1 cellular context compared by ENCODE assay signal in the genomic region with DNA sequence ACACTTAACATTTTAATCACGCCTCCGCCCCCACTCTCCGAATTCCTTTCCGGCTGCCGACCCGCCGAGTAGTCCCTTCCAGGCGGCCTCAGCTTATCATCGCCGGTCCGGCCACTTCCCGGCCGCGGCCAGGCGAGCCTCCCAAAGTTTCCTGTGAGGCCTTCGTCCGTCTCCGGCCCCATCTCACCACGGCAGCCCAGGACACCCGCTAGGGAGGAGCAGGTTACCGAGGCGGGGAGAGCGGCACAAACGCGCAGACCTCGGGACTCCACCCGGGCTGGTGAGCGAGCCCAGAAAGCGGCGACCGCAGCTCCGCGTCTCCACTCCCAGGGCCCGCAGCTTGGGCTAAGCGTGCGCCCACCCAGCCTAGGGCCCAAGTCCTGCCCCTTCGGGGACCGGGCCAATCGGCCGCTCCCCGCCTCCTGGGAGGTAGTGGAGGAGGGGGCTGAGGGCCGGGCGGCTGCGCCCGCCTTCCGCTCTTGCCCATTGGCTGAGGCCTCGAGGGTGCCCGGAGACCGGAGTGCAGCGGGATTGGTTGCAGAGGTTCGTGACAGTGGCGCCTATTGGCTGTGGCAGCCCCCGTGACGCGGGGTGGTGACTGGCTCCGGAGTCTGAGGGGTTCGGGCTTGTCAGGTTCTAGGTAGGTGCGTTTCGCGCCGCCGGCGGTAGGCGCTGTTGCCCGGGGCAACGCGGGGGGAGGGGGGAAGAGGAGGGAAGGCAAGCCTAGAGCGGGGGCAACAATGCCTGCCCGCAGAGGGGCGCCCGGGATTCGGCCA.
TF ChIP-seq lines count a peak whose summit lies in the region.

No MANE protein-coding gene starts in this region.

TF ChIP-seq in K562, 482 proteins besides CTCF, POLR2A, EP300 and RAD21 (continued from another document and continues in another):
- TF ChIP-seq STAG1 (CRISPR knock-in tag; IDR thresholded peaks at IDR 0.05; ENCODE audit: borderline replicate concordance) (no peak), ZNF707 (CRISPR knock-in tag; conservative IDR thresholded peaks at IDR 0.05) (no peak), RBM34 (IDR thresholded peaks at IDR 0.05; ENCODE audit: borderline replicate concordance, insufficient read depth, low read length) (0 out of 2 replicates have a peak, but pooled peaks have one; percentile 90), ZNF143 (CRISPR knock-in tag; IDR thresholded peaks at IDR 0.05) (no peak), MYC (IDR thresholded peaks at IDR 0.05; ENCODE audit: low read depth, low read length) (peak; percentile 67), MYC (CRISPR knock-in tag; IDR thresholded peaks at IDR 0.05; ENCODE audit: borderline replicate concordance, low read depth) (peak; percentile 43; the same call in 1 of the 2 replicates), FOXK1 (CRISPR knock-in tag; IDR thresholded peaks at IDR 0.05; ENCODE audit: borderline replicate concordance) (peak; percentile 92; the same call in 1 of the 2 replicates), PHF21A (IDR thresholded peaks at IDR 0.05; ENCODE audit: borderline replicate concordance, low read depth) (peak; percentile 77; the same call in 1 of the 2 replicates), KLF6 (CRISPR knock-in tag; IDR thresholded peaks at IDR 0.05; ENCODE audit: borderline replicate concordance) (no peak), RBM15 (IDR thresholded peaks at IDR 0.05; ENCODE audit: insufficient read depth, low read length) (no peak), HDAC6 (IDR thresholded peaks at IDR 0.05; ENCODE audit: low read depth, low read length) (no peak), KLF1 (tag; IDR thresholded peaks at IDR 0.05) (no peak), BRD4 (IDR thresholded peaks at IDR 0.05) (no peak), MAFG (tag; conservative IDR thresholded peaks at IDR 0.05) (no peak), DDX20 (tag; IDR thresholded peaks at IDR 0.05; ENCODE audit: low read depth) (no peak), HDAC8 (tag; IDR thresholded peaks at IDR 0.05) (no peak), AFF4 (CRISPR knock-in tag; IDR thresholded peaks at IDR 0.05) (peak; percentile 97), TARDBP (IDR thresholded peaks at IDR 0.05) (no peak), SETDB1 (IDR thresholded peaks at IDR 0.05; ENCODE audit: low read length) (no peak), MYBL2 (IDR thresholded peaks at IDR 0.05; ENCODE audit: low read depth) (no peak), MYBL2 (CRISPR knock-in tag; IDR thresholded peaks at IDR 0.05; ENCODE audit: borderline replicate concordance) (no peak), ZNF212 (CRISPR knock-in tag; IDR thresholded peaks at IDR 0.05) (no peak), MCM5 (IDR thresholded peaks at IDR 0.05; ENCODE audit: low read depth) (no peak), TCF7 (IDR thresholded peaks at IDR 0.05; ENCODE audit: borderline replicate concordance) (no peak), SIRT6 (IDR thresholded peaks at IDR 0.05; ENCODE audit: low read depth, low read length) (no peak), POLR2H (tag; IDR thresholded peaks at IDR 0.05; ENCODE audit: low read depth) (peak; percentile 89), HNRNPK (IDR thresholded peaks at IDR 0.05; ENCODE audit: low read depth, low read length, poor library complexity, severe bottlenecking) (peak; percentile 15), FUS (optimal IDR thresholded peaks at IDR 0.05; ENCODE audit: low read depth, low read length) (no peak), SREBF2 (CRISPR knock-in tag; IDR thresholded peaks at IDR 0.05) (no peak), XRCC4 (IDR thresholded peaks at IDR 0.05; ENCODE audit: extremely low read depth, insufficient read depth, insufficient read length) (no peak), BRCA1 (IDR thresholded peaks at IDR 0.05) (no peak), BRCA1 (CRISPR knock-in tag; IDR thresholded peaks at IDR 0.05) (no peak), TRIM28 (IDR thresholded peaks at IDR 0.05) (peak; percentile 52; the same call in 1 of the 2 replicates), HNRNPLL (IDR thresholded peaks at IDR 0.05; ENCODE audit: low read depth, low read length, poor library complexity, severe bottlenecking) (peak; percentile 92), CEBPG (CRISPR knock-in tag; IDR thresholded peaks at IDR 0.05) (no peak), CEBPG (tag; conservative IDR thresholded peaks at IDR 0.05 in 1 of 2, IDR thresholded peaks at IDR 0.05 in 1 of 2) (no peak), CTBP1 (IDR thresholded peaks at IDR 0.05; ENCODE audit: borderline replicate concordance) (peak; percentile 57), ARID3A (IDR thresholded peaks at IDR 0.05; ENCODE audit: borderline replicate concordance, low read depth, low read length) (no peak), NR1H2 (CRISPR knock-in tag; IDR thresholded peaks at IDR 0.05) (no peak), CBX8 (IDR thresholded peaks at IDR 0.05; ENCODE audit: borderline replicate concordance, extremely low read depth, low read depth, low read length, poor library complexity, severe bottlenecking) (no peak), KAT7 (CRISPR knock-in tag; IDR thresholded peaks at IDR 0.05; ENCODE audit: borderline replicate concordance) (0 out of 2 replicates have a peak, but pooled peaks have one; percentile 37), HMG20B (CRISPR knock-in tag; IDR thresholded peaks at IDR 0.05) (no peak), SNIP1 (IDR thresholded peaks at IDR 0.05; ENCODE audit: low read depth) (no peak), PHF8 (IDR thresholded peaks at IDR 0.05; ENCODE audit: borderline replicate concordance, low read length) (peak; percentile 99), NCOA6 (IDR thresholded peaks at IDR 0.05) (no peak), PTTG1 (tag; IDR thresholded peaks at IDR 0.05; ENCODE audit: low read depth) (no peak), HSF4 (CRISPR knock-in tag; IDR thresholded peaks at IDR 0.05; ENCODE audit: borderline replicate concordance) (no peak), ZNF766 (CRISPR knock-in tag; conservative IDR thresholded peaks at IDR 0.05) (no peak), ATF7 (IDR thresholded peaks at IDR 0.05) (peak; percentile 66; the same call in 1 of the 2 replicates), TAF1 (IDR thresholded peaks at IDR 0.05; ENCODE audit: control insufficient read depth, extremely low read depth, insufficient read depth, low read length, severe bottlenecking) (peak; percentile 83), MAX (CRISPR knock-in tag; IDR thresholded peaks at IDR 0.05) (no peak), ELF1 (tag; IDR thresholded peaks at IDR 0.05) (no peak; the same call in 1 of the 2 replicates), ZNF384 (IDR thresholded peaks at IDR 0.05; ENCODE audit: low read depth, low read length) (no peak), PHTF2 (CRISPR knock-in tag; IDR thresholded peaks at IDR 0.05) (no peak)
- TF ChIP-seq, protein P1, sequence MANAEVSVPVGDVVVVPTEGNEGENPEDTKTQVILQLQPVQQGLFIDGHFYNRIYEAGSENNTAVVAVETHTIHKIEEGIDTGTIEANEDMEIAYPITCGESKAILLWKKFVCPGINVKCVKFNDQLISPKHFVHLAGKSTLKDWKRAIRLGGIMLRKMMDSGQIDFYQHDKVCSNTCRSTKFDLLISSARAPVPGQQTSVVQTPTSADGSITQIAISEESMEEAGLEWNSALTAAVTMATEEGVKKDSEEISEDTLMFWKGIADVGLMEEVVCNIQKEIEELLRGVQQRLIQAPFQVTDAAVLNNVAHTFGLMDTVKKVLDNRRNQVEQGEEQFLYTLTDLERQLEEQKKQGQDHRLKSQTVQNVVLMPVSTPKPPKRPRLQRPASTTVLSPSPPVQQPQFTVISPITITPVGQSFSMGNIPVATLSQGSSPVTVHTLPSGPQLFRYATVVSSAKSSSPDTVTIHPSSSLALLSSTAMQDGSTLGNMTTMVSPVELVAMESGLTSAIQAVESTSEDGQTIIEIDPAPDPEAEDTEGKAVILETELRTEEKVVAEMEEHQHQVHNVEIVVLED (CRISPR knock-in tag; IDR thresholded peaks at IDR 0.05): no peak
- TF ChIP-seq, protein P2, sequence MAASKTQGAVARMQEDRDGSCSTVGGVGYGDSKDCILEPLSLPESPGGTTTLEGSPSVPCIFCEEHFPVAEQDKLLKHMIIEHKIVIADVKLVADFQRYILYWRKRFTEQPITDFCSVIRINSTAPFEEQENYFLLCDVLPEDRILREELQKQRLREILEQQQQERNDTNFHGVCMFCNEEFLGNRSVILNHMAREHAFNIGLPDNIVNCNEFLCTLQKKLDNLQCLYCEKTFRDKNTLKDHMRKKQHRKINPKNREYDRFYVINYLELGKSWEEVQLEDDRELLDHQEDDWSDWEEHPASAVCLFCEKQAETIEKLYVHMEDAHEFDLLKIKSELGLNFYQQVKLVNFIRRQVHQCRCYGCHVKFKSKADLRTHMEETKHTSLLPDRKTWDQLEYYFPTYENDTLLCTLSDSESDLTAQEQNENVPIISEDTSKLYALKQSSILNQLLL (CRISPR knock-in tag; IDR thresholded peaks at IDR 0.05; ENCODE audit: borderline replicate concordance): no peak
- TF ChIP-seq, protein P3, sequence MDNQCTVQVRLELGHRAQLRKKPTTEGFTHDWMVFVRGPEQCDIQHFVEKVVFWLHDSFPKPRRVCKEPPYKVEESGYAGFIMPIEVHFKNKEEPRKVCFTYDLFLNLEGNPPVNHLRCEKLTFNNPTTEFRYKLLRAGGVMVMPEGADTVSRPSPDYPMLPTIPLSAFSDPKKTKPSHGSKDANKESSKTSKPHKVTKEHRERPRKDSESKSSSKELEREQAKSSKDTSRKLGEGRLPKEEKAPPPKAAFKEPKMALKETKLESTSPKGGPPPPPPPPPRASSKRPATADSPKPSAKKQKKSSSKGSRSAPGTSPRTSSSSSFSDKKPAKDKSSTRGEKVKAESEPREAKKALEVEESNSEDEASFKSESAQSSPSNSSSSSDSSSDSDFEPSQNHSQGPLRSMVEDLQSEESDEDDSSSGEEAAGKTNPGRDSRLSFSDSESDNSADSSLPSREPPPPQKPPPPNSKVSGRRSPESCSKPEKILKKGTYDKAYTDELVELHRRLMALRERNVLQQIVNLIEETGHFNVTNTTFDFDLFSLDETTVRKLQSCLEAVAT (IDR thresholded peaks at IDR 0.05): peak; percentile 9 to 75; a peak in 2 of 4 replicates
- TF ChIP-seq, protein P4, sequence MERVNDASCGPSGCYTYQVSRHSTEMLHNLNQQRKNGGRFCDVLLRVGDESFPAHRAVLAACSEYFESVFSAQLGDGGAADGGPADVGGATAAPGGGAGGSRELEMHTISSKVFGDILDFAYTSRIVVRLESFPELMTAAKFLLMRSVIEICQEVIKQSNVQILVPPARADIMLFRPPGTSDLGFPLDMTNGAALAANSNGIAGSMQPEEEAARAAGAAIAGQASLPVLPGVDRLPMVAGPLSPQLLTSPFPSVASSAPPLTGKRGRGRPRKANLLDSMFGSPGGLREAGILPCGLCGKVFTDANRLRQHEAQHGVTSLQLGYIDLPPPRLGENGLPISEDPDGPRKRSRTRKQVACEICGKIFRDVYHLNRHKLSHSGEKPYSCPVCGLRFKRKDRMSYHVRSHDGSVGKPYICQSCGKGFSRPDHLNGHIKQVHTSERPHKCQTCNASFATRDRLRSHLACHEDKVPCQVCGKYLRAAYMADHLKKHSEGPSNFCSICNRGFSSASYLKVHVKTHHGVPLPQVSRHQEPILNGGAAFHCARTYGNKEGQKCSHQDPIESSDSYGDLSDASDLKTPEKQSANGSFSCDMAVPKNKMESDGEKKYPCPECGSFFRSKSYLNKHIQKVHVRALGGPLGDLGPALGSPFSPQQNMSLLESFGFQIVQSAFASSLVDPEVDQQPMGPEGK (CRISPR knock-in tag; IDR thresholded peaks at IDR 0.05; ENCODE audit: borderline replicate concordance): no peak
- TF ChIP-seq, protein P5, sequence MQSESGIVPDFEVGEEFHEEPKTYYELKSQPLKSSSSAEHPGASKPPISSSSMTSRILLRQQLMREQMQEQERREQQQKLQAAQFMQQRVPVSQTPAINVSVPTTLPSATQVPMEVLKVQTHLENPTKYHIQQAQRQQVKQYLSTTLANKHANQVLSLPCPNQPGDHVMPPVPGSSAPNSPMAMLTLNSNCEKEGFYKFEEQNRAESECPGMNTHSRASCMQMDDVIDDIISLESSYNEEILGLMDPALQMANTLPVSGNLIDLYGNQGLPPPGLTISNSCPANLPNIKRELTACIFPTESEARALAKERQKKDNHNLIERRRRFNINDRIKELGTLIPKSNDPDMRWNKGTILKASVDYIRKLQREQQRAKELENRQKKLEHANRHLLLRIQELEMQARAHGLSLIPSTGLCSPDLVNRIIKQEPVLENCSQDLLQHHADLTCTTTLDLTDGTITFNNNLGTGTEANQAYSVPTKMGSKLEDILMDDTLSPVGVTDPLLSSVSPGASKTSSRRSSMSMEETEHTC (IDR thresholded peaks at IDR 0.05): 0 out of 2 replicates have a peak, but pooled peaks have one; percentile 12
